ENCODE assay signal across 8 cellular contexts in genomic region chr19:40512473-40513344, GRCh38. TPM values are rescaled to one million over a fixed set of nuclear protein-coding genes. Genes with fewer than 3 reads are reported as not detected.
DNase-seq lines count a peak whose midpoint lies in the region; ATAC-seq, FAIRE-seq and TF ChIP-seq lines count a peak whose summit lies in the region.

No MANE protein-coding gene starts in this region.

- H3K36me3 ChIP-seq in right atrium auricular region (no peaks in the 10 kb centered on the region), body of pancreas (replicated peaks in 1 of 2; ENCODE audit: insufficient read depth in 1 of 2, low read depth in 2 of 2) (no peaks in the 10 kb centered on the region), keratinocyte (ENCODE audit: control insufficient read depth in 2 of 2, extremely low read depth in 1 of 2, insufficient read depth in 2 of 2, low read length in 2 of 2) (no peaks in the 10 kb centered on the region), urinary bladder (ENCODE audit: insufficient read depth) (no peaks in the 10 kb centered on the region)

- WGBS in body of pancreas, 2 donors, result 3% methylated on average over 93 of the region's 105 CpGs; no CpG with 5 or more reads in 1 of the 2 donors
- WGBS in urinary bladder, result 3% methylated on average over 105 of the region's 105 CpGs

- TF ChIP-seq CTCF in right atrium auricular region (IDR thresholded peaks at IDR 0.05) (no peak), body of pancreas (IDR thresholded peaks at IDR 0.05) (no peak), keratinocyte (optimal IDR thresholded peaks at IDR 0.05 in 1 of 3, IDR thresholded peaks at IDR 0.05 in 1 of 3, conservative IDR thresholded peaks at IDR 0.05 in 1 of 3; ENCODE audit: extremely low read depth in 1 of 3, insufficient read depth in 2 of 3, low read length in 3 of 3) (no peak)

- no peaks in the 10 kb centered on the region for H3K79me2 ChIP-seq in keratinocyte (ENCODE audit: control insufficient read depth, insufficient read depth, low read length)

- H3K4me3 ChIP-seq in right atrium auricular region (peak overlapping the region in 1 of 2 donors; percentile 17), body of pancreas (no peak overlapping the region), keratinocyte (ENCODE audit: control insufficient read depth in 2 of 3, extremely low read depth in 1 of 3, insufficient read depth in 2 of 3, low read depth in 1 of 3, low read length in 3 of 3) (no peak overlapping the region), urinary bladder (ENCODE audit: low read depth, low read length) (peak overlapping the region; percentile 2)

- no peaks in the 10 kb centered on the region for H3K27me3 ChIP-seq in right atrium auricular region
- H3K27me3 ChIP-seq in body of pancreas, result peaks cover 0 to 16% of the 10 kb centered on the region in 2 donors
- peaks cover 43% of the 10 kb centered on the region for H3K27me3 ChIP-seq in keratinocyte (ENCODE audit: control insufficient read depth, extremely low read depth, insufficient read depth, low read length)

- H3K27ac ChIP-seq in right atrium auricular region, result no peak overlapping the region
- no peak overlapping the region for H3K27ac ChIP-seq in body of pancreas
- no peak overlapping the region for H3K27ac ChIP-seq in keratinocyte (ENCODE audit: control insufficient read depth, insufficient read depth, low read length)
- no peak overlapping the region for H3K27ac ChIP-seq in urinary bladder (ENCODE audit: low read depth)

- DNase-seq in Right ventricle myocardium inferior (ENCODE audit: missing footprints), result no peak
- DNase-seq in right atrium auricular region (ENCODE audit: low spot score), result no peak
- DNase-seq in body of pancreas, result peak in 1 of 4 donors; percentile 34
- DNase-seq in keratinocyte (ENCODE audit: low read depth, low spot score), result no peak
- DNase-seq in medulla oblongata (ENCODE audit: extremely low spot score), result no peak
- DNase-seq in activated CD8-positive, alpha-beta memory T cell treated with anti-CD3 and anti-CD28 coated beads, Interleukin-2, amount 50 U/mL, for 48 hours, result no peak

- H3K9me3 ChIP-seq in right atrium auricular region (no peaks in the 10 kb centered on the region), body of pancreas (no peaks in the 10 kb centered on the region), keratinocyte (ENCODE audit: control insufficient read depth, low read depth, low read length) (no peaks in the 10 kb centered on the region)

- no peak for FAIRE-seq in keratinocyte (lab: Jason Lieb, UNC)

- dilution Hi-C loops in keratinocyte (cut with MboI; ENCODE audit: extremely low pct_ligation_motif_present, low sequenced_read_pairs), result no loop called here

- H4K20me1 ChIP-seq in keratinocyte (ENCODE audit: control insufficient read depth, extremely low read depth, insufficient read depth, low read length), result no peaks in the 10 kb centered on the region

- H3K4me1 ChIP-seq in right atrium auricular region (peaks cover 0 to 9% of the 10 kb centered on the region in 2 donors), body of pancreas (peaks cover 11% of the 10 kb centered on the region), keratinocyte (ENCODE audit: control insufficient read depth, extremely low read depth, insufficient read depth, low read length) (no peaks in the 10 kb centered on the region), urinary bladder (ENCODE audit: insufficient read depth) (no peaks in the 10 kb centered on the region)

- H3K9ac ChIP-seq in keratinocyte (ENCODE audit: control insufficient read depth, extremely low read depth, insufficient read depth, low read length), result no peak overlapping the region

- intact Hi-C loops in Right ventricle myocardium inferior (cut with DNase I) (no loop called here), body of pancreas (cut with DNase I) (no loop called here)

- no peaks in the 10 kb centered on the region for H3K9me1 ChIP-seq in keratinocyte (ENCODE audit: control insufficient read depth, extremely low read depth, insufficient read depth, low read length)

- TF ChIP-seq POLR2A in body of pancreas (IDR thresholded peaks at IDR 0.05), result no peak

- no peak overlapping the region for H2AFZ ChIP-seq in keratinocyte (ENCODE audit: control insufficient read depth, low read length)

- ATAC-seq in Right ventricle myocardium inferior, result peak; percentile 54
- peak; percentile 38 for ATAC-seq in body of pancreas
- no peak for ATAC-seq in HG03159 (IDR thresholded peaks at IDR 0.05; ENCODE audit: unreplicated experiment)

- peak overlapping the region; percentile 14 for H3K4me2 ChIP-seq in keratinocyte (ENCODE audit: control insufficient read depth, extremely low read depth, insufficient read depth, low read depth, low read length)

RNA-seq across cellular contexts. Expression of gene SPTBN4, which starts 45.9 kb away (rescaled TPM):
- total RNA-seq in Right ventricle myocardium inferior, result 5.1 TPM
- total RNA-seq in right atrium auricular region, result 1 to 10 TPM; 5.2 to 5.5 TPM
- total RNA-seq in body of pancreas, result 1 to 10 TPM; 1.8 to 6.3 TPM
- polyA plus RNA-seq in keratinocyte, result 0.06 to 0.28 TPM (median 0.17 TPM) in 3 replicates
- polyA plus RNA-seq in keratinocyte (2011; ENCODE audit: low read depth), result not detected
- polyA plus RNA-seq in keratinocyte (2011; cell fraction: cytosol; rRNA removed), result 0.12 TPM in 1 of 2 replicates, not detected in the other
- 0.20 and 0.57 TPM in 2 replicates for polyA plus RNA-seq in keratinocyte (2011; cell fraction: nucleus; rRNA removed)
- polyA plus RNA-seq in keratinocyte (2012; ENCODE audit: low replicate concordance), result 0.22 TPM in 1 of 2 replicates, not detected in the other
- not detected in 3 replicates for polyA minus RNA-seq in keratinocyte
- polyA minus RNA-seq in keratinocyte (2011; cell fraction: cytosol; rRNA and poly(A)+ RNA removed), result not detected
- not detected in 2 replicates for polyA minus RNA-seq in keratinocyte (2011; cell fraction: nucleus; rRNA and poly(A)+ RNA removed)
- total RNA-seq in urinary bladder, result 1.7 TPM
- polyA plus RNA-seq in urinary bladder, result 3.8 TPM

RNA-seq across cellular contexts. Expression of gene BLVRB, which starts 47.2 kb away (rescaled TPM):
- total RNA-seq in Right ventricle myocardium inferior (127 TPM), right atrium auricular region (100 to 1,000 TPM; 123 to 199 TPM), body of pancreas (100 to 1,000 TPM in 1 of 2 donors, 10 to 100 TPM in 1; 79.8 to 109 TPM), urinary bladder (48.2 TPM)
- polyA plus RNA-seq in keratinocyte (48.6 to 129 TPM (median 52.5 TPM) in 3 replicates), urinary bladder (200 TPM)
- polyA plus RNA-seq in keratinocyte (2011; ENCODE audit: low read depth), result 26.7 TPM
- 57.0 and 105 TPM in 2 replicates for polyA plus RNA-seq in keratinocyte (2011; cell fraction: cytosol; rRNA removed)
- 39.1 and 52.7 TPM in 2 replicates for polyA plus RNA-seq in keratinocyte (2011; cell fraction: nucleus; rRNA removed)
- polyA plus RNA-seq in keratinocyte (2012; ENCODE audit: low replicate concordance), result 75.2 and 154 TPM in 2 replicates
- 34.0 to 82.3 TPM (median 74.7 TPM) in 3 replicates for polyA minus RNA-seq in keratinocyte
- 105 TPM for polyA minus RNA-seq in keratinocyte (2011; cell fraction: cytosol; rRNA and poly(A)+ RNA removed)
- polyA minus RNA-seq in keratinocyte (2011; cell fraction: nucleus; rRNA and poly(A)+ RNA removed), result 15.5 and 17.0 TPM in 2 replicates
